Comparison of ENCODE assay signal across 17 cellular contexts in genomic region chr13:79126706-79127105, GRCh38.
"Had no signal": no experiment of that assay in that cellular context is flagged by ENCODE, and none has a peak within 500 bp of the region (broad histone marks: within the 10 kb centered on the region; RNA-seq: fewer than 3 reads in every experiment).

No MANE protein-coding gene starts in this region.

- H3K27ac ChIP-seq: colonic mucosa, heart left ventricle, ovary had no signal

- DNase-seq: colonic mucosa; dermis blood vessel endothelial cell; effector CD4-positive, alpha-beta T cell; endodermal cell; heart left ventricle; hippocampal formation; natural killer cell; ovary; right cardiac atrium; stimulated activated CD4-positive, alpha-beta T cell treated with anti-CD3 and anti-CD28 coated beads, Interleukin-2, amount 100 ng/mL, for 48 hours; stimulated activated naive CD4-positive, alpha-beta T cell treated with Interleukin-2 at 50 U/mL for 16 hours; trophoblast cell had no signal

- H3K4me2 ChIP-seq: smooth muscle cell had no signal

- H3K27me3 ChIP-seq: colonic mucosa, heart left ventricle, ovary had no signal

- FAIRE-seq: endothelial cell of umbilical vein, frontal cortex, islet of Langerhans had no signal

- H3K4me3 ChIP-seq: colonic mucosa, heart left ventricle, ovary, smooth muscle cell had no signal

- H3K9me3 ChIP-seq: colonic mucosa, ovary had no signal

- H3K4me1 ChIP-seq: colonic mucosa, heart left ventricle had no signal

- H3K36me3 ChIP-seq: colonic mucosa, heart left ventricle, ovary had no signal

- ATAC-seq: heart left ventricle, left lobe of liver, natural killer cell, right cardiac atrium had no signal
